ENCODE assay signal across 12 cellular contexts in genomic region chr4:40305329-40306193, GRCh38. TPM values are rescaled to one million over a fixed set of nuclear protein-coding genes. Genes with fewer than 3 reads are reported as not detected.
A peak's percentile ranks its signal among the peaks of the same experiment; 100 is the strongest.
DNase-seq lines count a peak whose midpoint lies in the region; ATAC-seq, FAIRE-seq and TF ChIP-seq lines count a peak whose summit lies in the region.
"Had no signal": no experiment of that assay in that cellular context is flagged by ENCODE, and none has a peak within 500 bp of the region (broad histone marks: within the 10 kb centered on the region; RNA-seq: fewer than 3 reads in every experiment).

No MANE protein-coding gene starts in this region.

- peaks cover 0 to 25% of the 10 kb centered on the region in 2 experiments; a peak in 4 of 5 replicates for H3K4me1 ChIP-seq in K562 (replicated peaks in 1 of 2; ENCODE audit: control insufficient read depth in 2 of 2, insufficient read depth in 2 of 2, low read length in 2 of 2)
- H3K4me1 ChIP-seq: uterus had no signal

- H3K27me3 Mint-ChIP-seq in HFFc6 (ENCODE audit: insufficient read depth): peaks cover 16% of the 10 kb centered on the region

- H3K9me3 Mint-ChIP-seq in HFFc6: no peaks in the 10 kb centered on the region

- TF ChIP-seq EP300 in K562 (IDR thresholded peaks at IDR 0.05; ENCODE audit: low read length): no peak

- no peak for FAIRE-seq in K562 (lab: Jason Lieb, UNC)
- FAIRE-seq: colon had no signal

- ATAC-seq in GM21381 (IDR thresholded peaks at IDR 0.05; ENCODE audit: unreplicated experiment) (peak; percentile 37), HG03571 (IDR thresholded peaks at IDR 0.05; ENCODE audit: unreplicated experiment) (peak; percentile 41), K562 (no peak), HG02840 (IDR thresholded peaks at IDR 0.05; ENCODE audit: low FRiP score, unreplicated experiment) (no peak)

- 0 out of 2 replicates have a peak, but pooled peaks cover 6% of the 10 kb centered on the region for H3K9me3 ChIP-seq in K562 (replicated peaks; ENCODE audit: control insufficient read depth, insufficient read depth, low read depth, low read length)
- H3K9me3 ChIP-seq: uterus had no signal

- H2AFZ ChIP-seq in K562 (ENCODE audit: low read depth, low read length): no peak overlapping the region

- no peaks in the 10 kb centered on the region for H4K20me1 ChIP-seq in K562 (replicated peaks; ENCODE audit: control insufficient read depth, insufficient read depth, low read length)

- POLR2A ChIA-PET in K562 (lab: Yijun Ruan, JAX): interaction anchor here (2.2 kb wide), 1 partner anchor 68 kb away, joined by 8 read pairs; no protein-coding TSS in a partner anchor

- TF ChIP-seq CTCF in GM12864 (IDR thresholded peaks at IDR 0.05; ENCODE audit: low read depth, low read length, missing control alignments) (peak; percentile 19), K562 (IDR thresholded peaks at IDR 0.05 in 2 of 3, conservative IDR thresholded peaks at IDR 0.05 in 1 of 3; ENCODE audit: insufficient read depth in 2 of 3, low read depth in 1 of 3, low read length in 3 of 3) (no peak), HFFc6 (IDR thresholded peaks at IDR 0.05) (no peak)

- H3K4me3 Mint-ChIP-seq in HFFc6: no peak overlapping the region

- H3K9me1 ChIP-seq in K562 (ENCODE audit: control insufficient read depth, insufficient read depth, low read length): no peaks in the 10 kb centered on the region

- no peak overlapping the region for H3K27ac Mint-ChIP-seq in HFFc6

- DNase-seq in GM12864 (ENCODE audit: low read depth) (peak; percentile 85), K562 (ENCODE audit: extremely low read depth in 1 of 4, low spot score in 3 of 4) (no peak), T-helper 9 cell (no peak), HFFc6 (no peak)
- no peak for DNase-seq in NK-92 treated with Interleukin-12 subunit alpha and Interleukin-12 subunit beta, amount 100 ng/mL, for 24 hours (lab: John Stamatoyannopoulos, UW)
- DNase-seq: GF-D8, uterus had no signal

- TF ChIP-seq RAD21 in K562 (CRISPR knock-in tag; conservative IDR thresholded peaks at IDR 0.05 in 1 of 2, IDR thresholded peaks at IDR 0.05 in 1 of 2): no peak

- peaks cover 7% of the 10 kb centered on the region for H3K4me1 Mint-ChIP-seq in HFFc6 (ENCODE audit: low read depth)

- in situ Hi-C loops in K562 (cut with MboI): no loop called here

- no peaks in the 10 kb centered on the region for H3K79me2 ChIP-seq in K562 (ENCODE audit: control insufficient read depth, insufficient read depth, low read length)

- 76% methylated on average over 14 of the region's 14 CpGs for WGBS in K562 (ENCODE audit: insufficient coverage, low coverage, missing lambda C conversion rate)

- no TSS peak for BruUV-seq in K562 (replicated peaks; lab: Mats Ljungman, UMichigan)

- TF ChIP-seq POLR2A in K562 (conservative IDR thresholded peaks at IDR 0.05): no peak

- peaks cover 5% of the 10 kb centered on the region for H3K36me3 Mint-ChIP-seq in HFFc6 (ENCODE audit: low read depth)

- H3K4me3 ChIP-seq in GM12864 (ENCODE audit: low read depth, low read length) (no peak overlapping the region), K562 (no peak overlapping the region)
- H3K4me3 ChIP-seq: uterus had no signal

- no peak overlapping the region for H3K27ac ChIP-seq in K562 (ENCODE audit: extremely low read depth, low read depth, low read length)
- H3K27ac ChIP-seq: uterus had no signal

- H3K36me3 ChIP-seq in K562 (ENCODE audit: control insufficient read depth, insufficient read depth, low read length): no peaks in the 10 kb centered on the region
- H3K36me3 ChIP-seq: uterus had no signal

- no peaks in the 10 kb centered on the region for H3K27me3 ChIP-seq in K562 (ENCODE audit: control insufficient read depth in 2 of 2, insufficient read depth in 2 of 2, low read length in 2 of 2)
- H3K27me3 ChIP-seq: uterus had no signal

- intact Hi-C loops in K562 (cut with micrococcal nuclease): loop anchor here (5.0 kb wide), 1 partner anchor 38 kb away; no protein-coding TSS in a partner anchor

- CTCF ChIA-PET in K562 (lab: Yijun Ruan, JAX; ENCODE audit: low intra/inter-chr PET ratio): no interaction called here

- no peak overlapping the region for H3K9ac ChIP-seq in K562 (ENCODE audit: insufficient read depth in 1 of 2, low read depth in 2 of 2, low read length in 2 of 2)

- H3K4me2 ChIP-seq in K562 (ENCODE audit: insufficient read depth, low read length): no peak overlapping the region

TF ChIP-seq in K562, 482 proteins besides CTCF, POLR2A, EP300 and RAD21:
- TF ChIP-seq SNRNP70 (optimal IDR thresholded peaks at IDR 0.05; ENCODE audit: low read depth, low read length) (no peak), ATF4 (CRISPR knock-in tag; IDR thresholded peaks at IDR 0.05) (no peak), BRD9 (IDR thresholded peaks at IDR 0.05; ENCODE audit: low read depth, partially characterized antibody) (no peak), ZNF778 (CRISPR knock-in tag; IDR thresholded peaks at IDR 0.05) (no peak), SPI1 (IDR thresholded peaks at IDR 0.05; ENCODE audit: borderline replicate concordance, low read depth, low read length) (peak; percentile 62; the same call in 1 of the 2 replicates)

RNA-seq across cellular contexts. Expression of gene CHRNA9, which starts 29.6 kb away (rescaled TPM):
- not detected in 2 replicates for total RNA-seq in K562 (2011; cell fraction: chromatin; rRNA removed; ENCODE audit: low replicate concordance)
- total RNA-seq in K562 (2011; cell fraction: nucleolus; rRNA removed): not detected in 2 replicates
- total RNA-seq in K562 (2011; cell fraction: nucleoplasm; rRNA removed): not detected in 2 replicates
- total RNA-seq in K562 (2014; rRNA removed): not detected in 2 replicates
- total RNA-seq in K562 (2014; rRNA removed; fragmentation: Illumina TruSeq; extraction: Trizol): not detected in 2 replicates
- total RNA-seq in K562 (2015; rRNA removed; fragmentation: Illumina TruSeq; extraction: Trizol): not detected in 2 replicates
- not detected in 2 replicates for total RNA-seq in K562 (2021)
- polyA plus RNA-seq in K562 (2011; rRNA removed): not detected in 2 replicates
- not detected in 2 replicates for polyA plus RNA-seq in K562 (2011; cell fraction: cytosol; rRNA removed)
- polyA plus RNA-seq in K562 (2011; cell fraction: nucleus; rRNA removed): not detected in 2 replicates
- polyA plus RNA-seq in K562 (2012): not detected in 2 replicates
- not detected in 2 replicates for polyA plus RNA-seq in K562 (2014; fragmentation: Illumina TruSeq; extraction: Trizol)
- not detected for polyA plus RNA-seq in K562 (2014; fragmentation: Nextera tagmentation; extraction: Ambion mirVana)
- polyA plus RNA-seq in K562 (2014; rRNA removed): not detected in 2 replicates
- not detected in 2 replicates for polyA minus RNA-seq in K562 (2011; rRNA and poly(A)+ RNA removed)
- polyA minus RNA-seq in K562 (2011; cell fraction: cytosol; rRNA and poly(A)+ RNA removed): 0.55 and 0.76 TPM in 2 replicates
- polyA minus RNA-seq in K562 (2011; cell fraction: nucleus; rRNA and poly(A)+ RNA removed): not detected in 2 replicates
- not detected for total RNA-seq in HFFc6 (2021; fragmentation: NEBNext Ultra II Directional; extraction: Animal tissue kit (Norgen Biotek cat#: 25700))
- total RNA-seq: myocyte, uterus had no signal

Comparison
In these comparisons a context has a peak if more than half of its experiments do, and no peak if none do; other contexts are left out.
1. ATAC-seq: peak in GM21381 (single experiment) and HG03571 (single experiment); none in K562 (single experiment) and HG02840 (single experiment).